Comparison of ENCODE assay signal across 1 cellular context in the genomic region with DNA sequence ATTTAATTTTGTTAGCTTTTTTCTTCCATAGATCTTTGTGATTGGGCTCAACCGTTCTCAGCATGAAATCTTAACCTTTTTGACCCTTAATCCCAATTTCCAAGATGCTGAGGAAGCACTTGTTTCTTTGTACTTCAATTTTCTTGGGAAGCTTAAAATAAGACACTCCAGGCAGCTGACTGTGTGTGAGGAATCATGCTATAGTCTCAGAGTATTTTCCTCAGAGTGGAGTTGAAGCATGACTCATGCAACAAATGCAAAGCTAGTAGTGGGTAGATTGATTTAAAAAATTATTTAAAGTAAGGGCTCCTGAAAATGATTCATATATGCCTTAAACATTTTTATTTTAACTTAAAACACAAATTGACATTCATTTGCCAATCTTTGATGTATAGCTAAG.
TF ChIP-seq lines count a peak whose summit lies in the region.

No MANE protein-coding gene starts in this region.

TF ChIP-seq in IMR-90, 13 proteins besides CTCF, POLR2A, EP300 and RAD21 (continued from another document):
- no peak for TF ChIP-seq ELK1 (IDR thresholded peaks at IDR 0.05; ENCODE audit: borderline replicate concordance, low read depth, low read length)
